1 cellular context compared by ENCODE assay signal in the genomic region with DNA sequence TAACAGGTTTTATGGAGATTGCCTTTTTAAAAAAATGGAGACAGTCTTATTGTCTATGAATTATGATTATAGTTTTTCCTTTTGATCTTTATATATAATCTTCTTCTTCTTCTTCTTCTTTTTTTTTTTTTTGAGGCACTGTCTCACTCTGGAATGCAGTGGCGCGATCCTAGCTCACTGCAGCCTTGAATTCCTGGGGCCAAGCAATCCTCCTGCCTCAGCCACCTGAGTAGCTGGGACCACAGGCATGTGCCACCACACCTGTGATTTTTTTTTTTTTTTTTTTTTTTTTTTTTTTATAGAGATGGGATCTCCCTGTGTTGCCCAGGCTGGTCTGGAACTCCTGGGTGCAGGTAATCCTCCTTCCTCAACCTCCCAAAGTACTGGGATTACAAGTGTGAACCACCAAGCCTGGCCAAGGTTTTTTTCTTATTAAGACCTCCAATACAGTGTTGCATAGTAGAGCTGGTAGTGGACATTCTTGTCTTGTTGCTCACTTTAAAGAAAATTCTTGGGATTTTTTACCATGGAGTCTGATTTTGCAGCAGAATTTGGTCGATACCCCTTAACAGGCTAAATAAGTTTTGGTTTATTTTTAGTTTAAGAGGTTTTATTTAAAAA.
TF ChIP-seq lines count a peak whose summit lies in the region.

No MANE protein-coding gene starts in this region.

TF ChIP-seq in HCT116, 20 proteins besides CTCF, POLR2A, EP300 and RAD21:
- no peak for TF ChIP-seq ELF1 (IDR thresholded peaks at IDR 0.05; ENCODE audit: borderline replicate concordance, low read depth)
- TF ChIP-seq EZH2 (IDR thresholded peaks at IDR 0.05) = no peak
- no peak for TF ChIP-seq ZFX (IDR thresholded peaks at IDR 0.05)
- TF ChIP-seq, protein P1, sequence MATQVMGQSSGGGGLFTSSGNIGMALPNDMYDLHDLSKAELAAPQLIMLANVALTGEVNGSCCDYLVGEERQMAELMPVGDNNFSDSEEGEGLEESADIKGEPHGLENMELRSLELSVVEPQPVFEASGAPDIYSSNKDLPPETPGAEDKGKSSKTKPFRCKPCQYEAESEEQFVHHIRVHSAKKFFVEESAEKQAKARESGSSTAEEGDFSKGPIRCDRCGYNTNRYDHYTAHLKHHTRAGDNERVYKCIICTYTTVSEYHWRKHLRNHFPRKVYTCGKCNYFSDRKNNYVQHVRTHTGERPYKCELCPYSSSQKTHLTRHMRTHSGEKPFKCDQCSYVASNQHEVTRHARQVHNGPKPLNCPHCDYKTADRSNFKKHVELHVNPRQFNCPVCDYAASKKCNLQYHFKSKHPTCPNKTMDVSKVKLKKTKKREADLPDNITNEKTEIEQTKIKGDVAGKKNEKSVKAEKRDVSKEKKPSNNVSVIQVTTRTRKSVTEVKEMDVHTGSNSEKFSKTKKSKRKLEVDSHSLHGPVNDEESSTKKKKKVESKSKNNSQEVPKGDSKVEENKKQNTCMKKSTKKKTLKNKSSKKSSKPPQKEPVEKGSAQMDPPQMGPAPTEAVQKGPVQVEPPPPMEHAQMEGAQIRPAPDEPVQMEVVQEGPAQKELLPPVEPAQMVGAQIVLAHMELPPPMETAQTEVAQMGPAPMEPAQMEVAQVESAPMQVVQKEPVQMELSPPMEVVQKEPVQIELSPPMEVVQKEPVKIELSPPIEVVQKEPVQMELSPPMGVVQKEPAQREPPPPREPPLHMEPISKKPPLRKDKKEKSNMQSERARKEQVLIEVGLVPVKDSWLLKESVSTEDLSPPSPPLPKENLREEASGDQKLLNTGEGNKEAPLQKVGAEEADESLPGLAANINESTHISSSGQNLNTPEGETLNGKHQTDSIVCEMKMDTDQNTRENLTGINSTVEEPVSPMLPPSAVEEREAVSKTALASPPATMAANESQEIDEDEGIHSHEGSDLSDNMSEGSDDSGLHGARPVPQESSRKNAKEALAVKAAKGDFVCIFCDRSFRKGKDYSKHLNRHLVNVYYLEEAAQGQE (IDR thresholded peaks at IDR 0.05; ENCODE audit: low read depth) = no peak
- no peak for TF ChIP-seq CBX3 (IDR thresholded peaks at IDR 0.05; ENCODE audit: low read depth)
- TF ChIP-seq ATF3 (IDR thresholded peaks at IDR 0.05) = no peak
- TF ChIP-seq FOSL1 (IDR thresholded peaks at IDR 0.05; ENCODE audit: low read depth) = no peak
- no peak for TF ChIP-seq MAX (IDR thresholded peaks at IDR 0.05)
- TF ChIP-seq SIN3A (IDR thresholded peaks at IDR 0.05; ENCODE audit: low read depth) = no peak
- TF ChIP-seq ZNF274 (IDR thresholded peaks at IDR 0.05; ENCODE audit: low read depth, low read length) = no peak
